In genomic region chr17:5122586-5123342, GRCh38 we compare ENCODE assay signal across 8 cellular contexts. TPM values are rescaled to one million over a fixed set of nuclear protein-coding genes. Genes with fewer than 3 reads are reported as not detected.
DNase-seq lines count a peak whose midpoint lies in the region; ATAC-seq and TF ChIP-seq lines count a peak whose summit lies in the region.

No MANE protein-coding gene starts in this region.

- TF ChIP-seq EP300 in gastroesophageal sphincter (IDR thresholded peaks at IDR 0.05), result no peak

- H3K4me3 Mint-ChIP-seq in CD8-positive, alpha-beta T cell, result no peak overlapping the region

- peak in 1 of 7 experiments; percentile 50 for DNase-seq in CD8-positive, alpha-beta T cell
- no peak for DNase-seq in SK-N-MC (ENCODE audit: low read depth, low spot score)
- DNase-seq in NCI-H1694 treated with DMSO at 0.1 percent for 48 hours (lab: John Stamatoyannopoulos, UW), result no peak
- DNase-seq in NCI-H2171 (lab: John Stamatoyannopoulos, UW), result no peak

- H3K79me2 ChIP-seq in parathyroid adenoma, result no peaks in the 10 kb centered on the region

- TF ChIP-seq CTCF in CD8-positive, alpha-beta T cell (IDR thresholded peaks at IDR 0.05), result no peak
- TF ChIP-seq CTCF in gastroesophageal sphincter (IDR thresholded peaks at IDR 0.05) (peak in 1 of 4 experiments; percentile 20), parathyroid adenoma (IDR thresholded peaks at IDR 0.05) (no peak)

- H3K36me3 Mint-ChIP-seq in CD8-positive, alpha-beta T cell, result no peaks in the 10 kb centered on the region

- no peaks in the 10 kb centered on the region for H3K9me3 Mint-ChIP-seq in CD8-positive, alpha-beta T cell

- ATAC-seq in CD8-positive, alpha-beta T cell, result peak; percentile 55
- ATAC-seq in gastroesophageal sphincter, result peak; percentile 80
- no peak for ATAC-seq in GM21515 (IDR thresholded peaks at IDR 0.05; ENCODE audit: unreplicated experiment)
- no peak for ATAC-seq in HG03097 (IDR thresholded peaks at IDR 0.05; ENCODE audit: low FRiP score, unreplicated experiment)

- POLR2A ChIA-PET in CD8-positive, alpha-beta T cell (lab: Charles Lee), result no interaction called here

- H3K27me3 Mint-ChIP-seq in CD8-positive, alpha-beta T cell (ENCODE audit: low read depth), result peaks cover 43% of the 10 kb centered on the region

- intact Hi-C loops in CD8-positive, alpha-beta T cell (cut with DNase I, micrococcal nuclease), result no loop called here

- CTCF ChIA-PET in CD8-positive, alpha-beta T cell (lab: Charles Lee), result interaction anchor here (1.1 kb wide), 1 partner anchor 316 kb away, joined by 4 read pairs; the partner anchor contains the start of gene C1QBP

- H2AFZ ChIP-seq in parathyroid adenoma, result peak overlapping the region; percentile 80

- WGBS in gastroesophageal sphincter (ENCODE audit: low coverage in 1 of 2), 2 donors, result 0% methylated on average over 2 of the region's 75 CpGs; no CpG with 5 or more reads in 1 of the 2 donors

- H3K4me1 ChIP-seq in CD8-positive, alpha-beta T cell (ENCODE audit: insufficient read depth, low read length), result no peaks in the 10 kb centered on the region
- H3K4me1 ChIP-seq in gastroesophageal sphincter (peaks cover 0 to 16% (median 5%) of the 10 kb centered on the region in 3 donors), parathyroid adenoma (no peaks in the 10 kb centered on the region)

- H3K9me3 ChIP-seq in CD8-positive, alpha-beta T cell (ENCODE audit: low read length), result no peaks in the 10 kb centered on the region
- no peaks in the 10 kb centered on the region for H3K9me3 ChIP-seq in SK-N-MC (ENCODE audit: low read depth, low read length)
- peaks cover 0 to 9% (median 0%) of the 10 kb centered on the region in 3 donors for H3K9me3 ChIP-seq in gastroesophageal sphincter
- no peaks in the 10 kb centered on the region for H3K9me3 ChIP-seq in parathyroid adenoma (ENCODE audit: control insufficient read depth, low read length)

- no peaks in the 10 kb centered on the region for H3K36me3 ChIP-seq in CD8-positive, alpha-beta T cell (ENCODE audit: insufficient read depth, low read length)
- H3K36me3 ChIP-seq in SK-N-MC (ENCODE audit: insufficient read depth, low read length) (no peaks in the 10 kb centered on the region), gastroesophageal sphincter (no peaks in the 10 kb centered on the region), parathyroid adenoma (ENCODE audit: control insufficient read depth, insufficient read depth, low read length) (no peaks in the 10 kb centered on the region)

- no peaks in the 10 kb centered on the region for H3K4me1 Mint-ChIP-seq in CD8-positive, alpha-beta T cell (ENCODE audit: low read depth)

- H3K9ac ChIP-seq in SK-N-MC (ENCODE audit: insufficient read length) (no peak overlapping the region), parathyroid adenoma (no peak overlapping the region)

- H3K27me3 ChIP-seq in CD8-positive, alpha-beta T cell (ENCODE audit: insufficient read depth, low read length), result no peaks in the 10 kb centered on the region
- H3K27me3 ChIP-seq in gastroesophageal sphincter, result peaks cover 38% of the 10 kb centered on the region
- H3K27me3 ChIP-seq in parathyroid adenoma (ENCODE audit: control insufficient read depth, insufficient read depth, low read length), result no peaks in the 10 kb centered on the region

- peak overlapping the region; percentile 78 for H3K4me2 ChIP-seq in parathyroid adenoma (ENCODE audit: low read length)

- no peak overlapping the region for H3K27ac ChIP-seq in CD8-positive, alpha-beta T cell (ENCODE audit: low read depth, low read length)
- H3K27ac ChIP-seq in SK-N-MC (no peak overlapping the region), gastroesophageal sphincter (peak overlapping the region in 3 of 4 donors; percentile 43 to 61 (median 55)), parathyroid adenoma (no peak overlapping the region)

- no peak overlapping the region for H3K27ac Mint-ChIP-seq in CD8-positive, alpha-beta T cell

- no peak overlapping the region for H3K4me3 ChIP-seq in CD8-positive, alpha-beta T cell (ENCODE audit: low read depth, low read length)
- H3K4me3 ChIP-seq in SK-N-MC (peak overlapping the region; percentile 56), gastroesophageal sphincter (peak overlapping the region; percentile 60 to 62), parathyroid adenoma (ENCODE audit: low read depth, low read length) (peak overlapping the region; percentile 34)

- no peak for TF ChIP-seq POLR2A in gastroesophageal sphincter (IDR thresholded peaks at IDR 0.05)

RNA-seq across cellular contexts. Expression of gene USP6, which starts 6.9 kb away (rescaled TPM):
- total RNA-seq in CD8-positive, alpha-beta T cell, result under 1 TPM; 0.06 to 0.22 TPM
- total RNA-seq in gastroesophageal sphincter, result 1 to 10 TPM in 1 of 4 donors, under 1 TPM in 3; 0.07 to 6.1 (median 0.20) TPM

RNA-seq across cellular contexts. Expression of gene ZNF232, which starts 11.1 kb away (rescaled TPM):
- 1 to 10 TPM; 5.7 to 6.1 TPM for total RNA-seq in CD8-positive, alpha-beta T cell
- total RNA-seq in gastroesophageal sphincter, result 10 to 100 TPM; 10.5 to 22.9 (median 14.7) TPM

RNA-seq across cellular contexts. Expression of gene ZFP3, which starts 44.5 kb away (rescaled TPM):
- total RNA-seq in CD8-positive, alpha-beta T cell, result 1 to 10 TPM; 2.6 to 2.7 TPM
- 1 to 10 TPM; 5.8 to 8.1 (median 6.6) TPM for total RNA-seq in gastroesophageal sphincter

Comparison
In these comparisons a context has a peak if more than half of its experiments do, and no peak if none do; other contexts are left out.
1. ATAC-seq: peak in CD8-positive, alpha-beta T cell (single experiment) and gastroesophageal sphincter (single experiment); none in GM21515 (single experiment) and HG03097 (single experiment).
2. H3K27ac ChIP-seq: peak in gastroesophageal sphincter (3 of 4); none in CD8-positive, alpha-beta T cell (single experiment), SK-N-MC (single experiment) and parathyroid adenoma (single experiment).